35 cellular contexts compared by ENCODE assay signal in genomic region chr19:8248348-8249328, GRCh38. TPM values are rescaled to one million over a fixed set of nuclear protein-coding genes. Genes with fewer than 3 reads are reported as not detected.
"Had no signal": no experiment of that assay in that cellular context is flagged by ENCODE, and none has a peak within 500 bp of the region (broad histone marks: within the 10 kb centered on the region; RNA-seq: fewer than 3 reads in every experiment).

No MANE protein-coding gene starts in this region.

- H3K27ac Mint-ChIP-seq: activated CD4-positive, alpha-beta memory T cell treated with anti-CD3 and anti-CD28 coated beads, Interleukin-2, amount 10 ng/mL, durations not matched to agents 7 days and 5 days; activated CD4-positive, alpha-beta T cell treated with anti-CD3 and anti-CD28 coated beads, Interleukin-2, amount 10 ng/mL, durations not matched to agents 7 days and 5 days; activated naive CD4-positive, alpha-beta T cell treated with anti-CD3 and anti-CD28 coated beads, Interleukin-2, amount 50 U/mL, for 24 hours; activated T-cell treated with anti-CD3 and anti-CD28 coated beads, Interleukin-2, amount 50 U/mL, for 24 hours; activated T-helper 17 cell treated with anti-CD3 and anti-CD28 coated beads, Interleukin-2, amount 50 U/mL, for 72 hours; brain; nephron progenitor cell; stimulated activated effector memory CD8-positive, alpha-beta T cell treated with anti-CD3 and anti-CD28 coated beads, Interleukin-12 subunit alpha, Interleukin-12 subunit beta, amount 100 ng/mL, for 72 hours; T-helper 17 cell had no signal

- H3K9me3 ChIP-seq: ascending aorta, lower lobe of right lung, mucosa of descending colon, pancreas, prostate gland, sigmoid colon, thyroid gland, upper lobe of left lung, vagina had no signal

- H3K4me1 ChIP-seq: foreskin keratinocyte, prostate gland had no signal

- FAIRE-seq: pancreas, small intestine had no signal

- H3K36me3 ChIP-seq: heart right ventricle, lower lobe of right lung, pancreas, prostate gland, sigmoid colon, thyroid gland, upper lobe of left lung, vagina had no signal

- H3K4me3 Mint-ChIP-seq: activated CD4-positive, alpha-beta memory T cell treated with anti-CD3 and anti-CD28 coated beads, Interleukin-2, amount 10 ng/mL, durations not matched to agents 7 days and 5 days; activated CD4-positive, alpha-beta T cell treated with anti-CD3 and anti-CD28 coated beads, Interleukin-2, amount 10 ng/mL, durations not matched to agents 7 days and 5 days; activated naive CD4-positive, alpha-beta T cell treated with anti-CD3 and anti-CD28 coated beads, Interleukin-2, amount 50 U/mL, for 24 hours; activated T-cell treated with anti-CD3 and anti-CD28 coated beads, Interleukin-2, amount 50 U/mL, for 24 hours; activated T-helper 17 cell treated with anti-CD3 and anti-CD28 coated beads, Interleukin-2, amount 50 U/mL, for 72 hours; brain; nephron progenitor cell; stimulated activated effector memory CD8-positive, alpha-beta T cell treated with anti-CD3 and anti-CD28 coated beads, Interleukin-12 subunit alpha, Interleukin-12 subunit beta, amount 100 ng/mL, for 72 hours; T-helper 17 cell had no signal

- H3K27me3 Mint-ChIP-seq: activated CD4-positive, alpha-beta memory T cell treated with anti-CD3 and anti-CD28 coated beads, Interleukin-2, amount 10 ng/mL, durations not matched to agents 7 days and 5 days; activated CD4-positive, alpha-beta T cell treated with anti-CD3 and anti-CD28 coated beads, Interleukin-2, amount 10 ng/mL, durations not matched to agents 7 days and 5 days; activated naive CD4-positive, alpha-beta T cell treated with anti-CD3 and anti-CD28 coated beads, Interleukin-2, amount 50 U/mL, for 24 hours; activated T-cell treated with anti-CD3 and anti-CD28 coated beads, Interleukin-2, amount 50 U/mL, for 24 hours; activated T-helper 17 cell treated with anti-CD3 and anti-CD28 coated beads, Interleukin-2, amount 50 U/mL, for 72 hours; brain; T-helper 17 cell had no signal

- DNase-seq: activated CD4-positive, alpha-beta memory T cell treated with anti-CD3 and anti-CD28 coated beads, Interleukin-2, amount 10 ng/mL, durations not matched to agents 7 days and 5 days; activated CD4-positive, alpha-beta T cell treated with anti-CD3 and anti-CD28 coated beads, Interleukin-2, amount 10 ng/mL, durations not matched to agents 7 days and 5 days; activated CD4-positive, CD25-positive, alpha-beta regulatory T cell treated with anti-CD3 and anti-CD28 coated beads, Interleukin-2, amount 50 U/mL, for 72 hours; activated CD8-positive, alpha-beta memory T cell treated with anti-CD3 and anti-CD28 coated beads, Interleukin-2, amount 50 U/mL, for 48 hours; activated gamma-delta T cell treated with Interleukin-2 at 50 U/mL for 16 hours; activated T-cell treated with anti-CD3 and anti-CD28 coated beads, Interleukin-2, amount 50 U/mL, for 24 hours; foreskin keratinocyte; heart right ventricle; kidney glomerular epithelial cell; lower lobe of right lung; mucosa of descending colon; nephron progenitor cell; nucleus accumbens; pancreas; retina; sigmoid colon; small intestine; stimulated activated CD4-positive, alpha-beta T cell treated with anti-CD3 and anti-CD28 coated beads, Interleukin-4, amount 100 ng/mL, for 24 hours; stomach; T-helper 17 cell; T1000; thyroid gland; upper lobe of left lung; WERI-Rb-1 had no signal

- H3K27me3 ChIP-seq: ascending aorta, foreskin keratinocyte, heart right ventricle, pancreas, sigmoid colon, stomach, thyroid gland, upper lobe of left lung, vagina had no signal

- H3K27ac ChIP-seq: ascending aorta, coronary artery, foreskin keratinocyte, lower lobe of right lung, pancreas, prostate gland, thyroid gland, upper lobe of left lung, vagina, WERI-Rb-1 had no signal

- H3K9me3 Mint-ChIP-seq: activated naive CD4-positive, alpha-beta T cell treated with anti-CD3 and anti-CD28 coated beads, Interleukin-2, amount 50 U/mL, for 24 hours; activated T-cell treated with anti-CD3 and anti-CD28 coated beads, Interleukin-2, amount 50 U/mL, for 24 hours; activated T-helper 17 cell treated with anti-CD3 and anti-CD28 coated beads, Interleukin-2, amount 50 U/mL, for 72 hours; stimulated activated effector memory CD8-positive, alpha-beta T cell treated with anti-CD3 and anti-CD28 coated beads, Interleukin-12 subunit alpha, Interleukin-12 subunit beta, amount 100 ng/mL, for 72 hours had no signal

- H3K4me3 ChIP-seq: ascending aorta, coronary artery, heart right ventricle, lower lobe of right lung, mucosa of descending colon, pancreas, prostate gland, sigmoid colon, stomach, thyroid gland, upper lobe of left lung, vagina had no signal

- ATAC-seq: activated T-helper 17 cell treated with anti-CD3 and anti-CD28 coated beads, Interleukin-2, amount 50 U/mL, for 72 hours; esophagus mucosa; foreskin keratinocyte; heart right ventricle; left lobe of liver; lower lobe of right lung; mucosa of descending colon; pancreas; stimulated activated effector memory CD8-positive, alpha-beta T cell treated with anti-CD3 and anti-CD28 coated beads, Interleukin-12 subunit alpha, Interleukin-12 subunit beta, amount 100 ng/mL, for 72 hours; T-helper 17 cell had no signal

RNA-seq across cellular contexts. Expression of gene CERS4, which starts 39.5 kb away (rescaled TPM):
- total RNA-seq: myocyte had no signal
